Comparison of ENCODE assay signal across 18 cellular contexts in the genomic region with DNA sequence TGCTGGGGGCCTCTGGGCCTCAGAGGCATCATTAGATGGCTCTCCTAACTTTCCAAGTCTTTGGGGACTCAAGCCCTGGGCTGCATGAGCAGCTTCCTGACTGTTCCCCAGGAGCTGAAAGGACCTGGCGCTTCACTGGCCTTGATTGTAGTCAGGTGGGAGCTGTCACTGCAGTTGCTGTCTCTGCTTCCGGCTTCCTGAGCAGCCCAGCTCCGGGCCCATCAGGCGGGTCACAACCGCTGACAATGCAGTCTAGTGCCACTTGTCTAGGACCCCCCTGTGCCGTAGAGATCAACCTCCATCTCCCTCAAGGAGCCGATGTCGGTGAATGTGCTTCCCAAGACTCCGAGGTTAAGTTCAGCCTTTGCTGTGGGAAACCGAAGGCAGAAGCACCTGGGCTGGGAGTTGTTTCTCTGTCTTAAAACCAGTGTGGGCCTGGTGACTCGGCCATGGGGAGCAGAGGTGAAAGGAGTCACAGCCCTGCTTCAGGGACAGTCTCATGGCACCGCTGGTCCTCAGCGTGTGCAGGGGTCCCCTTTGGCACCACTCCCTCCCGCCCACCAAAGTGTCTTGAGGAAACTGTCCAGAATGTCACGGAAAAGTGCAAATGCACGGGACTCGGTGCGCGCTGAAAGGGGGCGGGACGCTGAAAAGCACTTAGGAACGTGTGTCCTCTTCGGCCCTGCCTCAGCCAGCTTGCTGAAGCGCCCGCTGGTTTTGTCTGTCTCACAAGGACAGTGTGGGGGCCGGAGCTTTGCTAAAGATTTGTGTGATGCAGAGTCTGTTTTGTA. TPM values are rescaled to one million over a fixed set of nuclear protein-coding genes. Genes with fewer than 3 reads are reported as not detected.
"Had no signal": no experiment of that assay in that cellular context is flagged by ENCODE, and none has a peak within 500 bp of the region (broad histone marks: within the 10 kb centered on the region; RNA-seq: fewer than 3 reads in every experiment).

No MANE protein-coding gene starts in this region.

- H3K36me3 ChIP-seq: neural progenitor cell, pancreas, suprapubic skin had no signal

- H3K27ac Mint-ChIP-seq: activated T-helper 1 cell treated with anti-CD3 and anti-CD28 coated beads, Interleukin-12 subunit alpha, Interleukin-12 subunit beta, Interleukin-2, Interleukin-4 antibody, amounts not matched to agents 30 ng/mL and 10 ng/mL and 1 ng/mL, durations not matched to agents 14 hours and 24 hours and 36 hours had no signal

- H3K27me3 ChIP-seq: neural progenitor cell, pancreas had no signal

- H3K9me3 ChIP-seq: pancreas, suprapubic skin had no signal

- H3K4me3 ChIP-seq: neural progenitor cell, pancreas, skin epidermis, suprapubic skin had no signal

- H3K4me3 Mint-ChIP-seq: activated T-helper 1 cell treated with anti-CD3 and anti-CD28 coated beads, Interleukin-12 subunit alpha, Interleukin-12 subunit beta, Interleukin-2, Interleukin-4 antibody, amounts not matched to agents 30 ng/mL and 10 ng/mL and 1 ng/mL, durations not matched to agents 14 hours and 24 hours and 36 hours; neural progenitor cell had no signal

- DNase-seq: activated CD4-positive, CD25-positive, alpha-beta regulatory T cell treated with anti-CD3 and anti-CD28 coated beads, Interleukin-2, amount 50 U/mL, for 72 hours; activated naive CD4-positive, alpha-beta T cell treated with Interleukin-2 at 50 U/mL for 16 hours; kidney; pancreas; stimulated activated CD4-positive, alpha-beta T cell treated with anti-CD3 and anti-CD28 coated beads, Interleukin-15, amount 100 ng/mL, for 24 hours; stimulated activated CD4-positive, alpha-beta T cell treated with anti-CD3 and anti-CD28 coated beads, Interleukin-4, amount 100 ng/mL, for 24 hours; stimulated activated naive CD4-positive, alpha-beta T cell had no signal

- H3K27ac ChIP-seq: neural progenitor cell, pancreas, skin epidermis, suprapubic skin had no signal

- H3K36me3 Mint-ChIP-seq: neural progenitor cell had no signal

- H3K9me3 Mint-ChIP-seq: activated T-helper 1 cell treated with anti-CD3 and anti-CD28 coated beads, Interleukin-12 subunit alpha, Interleukin-12 subunit beta, Interleukin-2, Interleukin-4 antibody, amounts not matched to agents 30 ng/mL and 10 ng/mL and 1 ng/mL, durations not matched to agents 14 hours and 24 hours and 36 hours; neural progenitor cell had no signal

- H3K4me1 ChIP-seq: pancreas, suprapubic skin had no signal

RNA-seq across cellular contexts. Expression of a gene that starts 44.8 kb away (rescaled TPM):
- total RNA-seq: activated CD8-positive, alpha-beta memory T cell treated with anti-CD3 and anti-CD28 coated beads for 36 hours; activated T-helper 1 cell treated with anti-CD3 and anti-CD28 coated beads, Interleukin-12 subunit alpha, Interleukin-12 subunit beta, Interleukin-2, Interleukin-4 antibody, amounts not matched to agents 30 ng/mL and 10 ng/mL and 1 ng/mL, durations not matched to agents 14 hours and 24 hours and 36 hours; astrocyte; bronchial epithelial cell; glomerular endothelial cell; lung microvascular endothelial cell; renal cortical epithelial cell; T-helper 1 cell treated with Interleukin-12 subunit alpha and Interleukin-12 subunit beta and Interleukin-4 antibody, amounts not matched to agents 30 ng/mL and 1 ng/mL, for 36 hours had no signal
